ENCODE assay signal across 1 cellular context in genomic region chrX:1400049-1400448, GRCh38.
TF ChIP-seq lines count a peak whose summit lies in the region.

No MANE protein-coding gene starts in this region.

TF ChIP-seq in GM12878, 131 proteins besides CTCF, POLR2A, EP300 and RAD21 (continued from another document):
- TF ChIP-seq ZBTB11 (CRISPR knock-in tag; IDR thresholded peaks at IDR 0.05) = no peak
- no peak for TF ChIP-seq ZZZ3 (IDR thresholded peaks at IDR 0.05; ENCODE audit: control insufficient read depth, insufficient read length, low read depth)
- TF ChIP-seq, protein P1, sequence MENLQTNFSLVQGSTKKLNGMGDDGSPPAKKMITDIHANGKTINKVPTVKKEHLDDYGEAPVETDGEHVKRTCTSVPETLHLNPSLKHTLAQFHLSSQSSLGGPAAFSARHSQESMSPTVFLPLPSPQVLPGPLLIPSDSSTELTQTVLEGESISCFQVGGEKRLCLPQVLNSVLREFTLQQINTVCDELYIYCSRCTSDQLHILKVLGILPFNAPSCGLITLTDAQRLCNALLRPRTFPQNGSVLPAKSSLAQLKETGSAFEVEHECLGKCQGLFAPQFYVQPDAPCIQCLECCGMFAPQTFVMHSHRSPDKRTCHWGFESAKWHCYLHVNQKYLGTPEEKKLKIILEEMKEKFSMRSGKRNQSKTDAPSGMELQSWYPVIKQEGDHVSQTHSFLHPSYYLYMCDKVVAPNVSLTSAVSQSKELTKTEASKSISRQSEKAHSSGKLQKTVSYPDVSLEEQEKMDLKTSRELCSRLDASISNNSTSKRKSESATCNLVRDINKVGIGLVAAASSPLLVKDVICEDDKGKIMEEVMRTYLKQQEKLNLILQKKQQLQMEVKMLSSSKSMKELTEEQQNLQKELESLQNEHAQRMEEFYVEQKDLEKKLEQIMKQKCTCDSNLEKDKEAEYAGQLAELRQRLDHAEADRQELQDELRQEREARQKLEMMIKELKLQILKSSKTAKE (IDR thresholded peaks at IDR 0.05; ENCODE audit: low read depth, poor library complexity, severe bottlenecking) = no peak
- TF ChIP-seq, protein P2, sequence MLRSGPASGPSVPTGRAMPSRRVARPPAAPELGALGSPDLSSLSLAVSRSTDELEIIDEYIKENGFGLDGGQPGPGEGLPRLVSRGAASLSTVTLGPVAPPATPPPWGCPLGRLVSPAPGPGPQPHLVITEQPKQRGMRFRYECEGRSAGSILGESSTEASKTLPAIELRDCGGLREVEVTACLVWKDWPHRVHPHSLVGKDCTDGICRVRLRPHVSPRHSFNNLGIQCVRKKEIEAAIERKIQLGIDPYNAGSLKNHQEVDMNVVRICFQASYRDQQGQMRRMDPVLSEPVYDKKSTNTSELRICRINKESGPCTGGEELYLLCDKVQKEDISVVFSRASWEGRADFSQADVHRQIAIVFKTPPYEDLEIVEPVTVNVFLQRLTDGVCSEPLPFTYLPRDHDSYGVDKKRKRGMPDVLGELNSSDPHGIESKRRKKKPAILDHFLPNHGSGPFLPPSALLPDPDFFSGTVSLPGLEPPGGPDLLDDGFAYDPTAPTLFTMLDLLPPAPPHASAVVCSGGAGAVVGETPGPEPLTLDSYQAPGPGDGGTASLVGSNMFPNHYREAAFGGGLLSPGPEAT (IDR thresholded peaks at IDR 0.05; ENCODE audit: low read depth) = no peak
- TF ChIP-seq SREBF1 (IDR thresholded peaks at IDR 0.05; ENCODE audit: low read length) = no peak
- no peak for TF ChIP-seq NFIC (IDR thresholded peaks at IDR 0.05; ENCODE audit: low read depth, low read length)
- TF ChIP-seq TBL1XR1 (IDR thresholded peaks at IDR 0.05; ENCODE audit: low read depth, low read length) = no peak
- no peak for TF ChIP-seq JUNB (IDR thresholded peaks at IDR 0.05)
- no peak for TF ChIP-seq MXI1 (IDR thresholded peaks at IDR 0.05; ENCODE audit: low read depth, low read length)
